1 cellular context compared by ENCODE assay signal in the genomic region with DNA sequence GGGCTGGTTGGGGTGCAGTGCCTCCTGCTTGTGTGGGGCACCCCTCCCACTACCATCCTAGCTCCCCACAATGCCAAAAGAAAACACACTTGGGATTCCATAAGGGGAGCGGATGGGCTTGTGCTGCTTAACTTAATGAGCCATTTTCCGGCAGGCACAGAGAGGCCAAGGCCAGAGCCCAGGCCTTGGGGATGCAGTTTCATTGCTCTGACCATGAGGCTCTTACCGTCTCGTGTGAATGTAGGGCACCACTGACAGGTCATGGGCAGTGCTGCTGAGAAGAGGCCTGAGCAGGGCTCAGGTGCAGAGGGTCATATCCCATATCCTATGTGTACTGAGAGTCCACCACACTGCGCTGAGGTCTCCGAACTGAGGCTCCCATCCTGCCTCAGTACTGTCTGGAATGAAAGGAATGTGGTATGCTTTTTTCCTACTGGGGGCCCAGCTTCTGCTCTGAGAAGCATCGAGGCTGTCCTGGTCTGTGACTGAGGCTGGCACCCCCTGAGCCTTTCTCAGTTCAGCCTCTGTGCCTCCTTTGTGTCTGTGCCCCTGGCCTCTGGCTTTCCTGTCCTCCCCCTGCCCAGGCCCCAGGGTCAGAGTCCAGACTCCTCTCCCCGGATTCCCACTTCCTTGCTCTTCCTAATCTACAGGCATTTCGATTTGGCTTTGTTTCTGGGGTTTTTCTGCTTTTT.
TF ChIP-seq lines count a peak whose summit lies in the region.

No MANE protein-coding gene starts in this region.

TF ChIP-seq in HepG2, 621 proteins besides CTCF, POLR2A, EP300 and RAD21 (continued from another document and continues in another):
- TF ChIP-seq ZNF468 (CRISPR knock-in tag; IDR thresholded peaks at IDR 0.05) (no peak), ERF (CRISPR knock-in tag; IDR thresholded peaks at IDR 0.05) (peak; percentile 76; the same call in 1 of the 2 replicates), SP140L (CRISPR knock-in tag; IDR thresholded peaks at IDR 0.05; ENCODE audit: borderline replicate concordance) (0 out of 2 replicates have a peak, but pooled peaks have one; percentile 70), ZNF460 (CRISPR knock-in tag; IDR thresholded peaks at IDR 0.05; ENCODE audit: borderline replicate concordance) (no peak), SNAI1 (CRISPR knock-in tag; IDR thresholded peaks at IDR 0.05; ENCODE audit: borderline replicate concordance) (peak; percentile 68; the same call in 1 of the 2 replicates), TP53 (CRISPR knock-in tag; conservative IDR thresholded peaks at IDR 0.05) (no peak), ZNF431 (CRISPR knock-in tag; IDR thresholded peaks at IDR 0.05; ENCODE audit: borderline replicate concordance, low read depth) (no peak), DMAP1 (CRISPR knock-in tag; IDR thresholded peaks at IDR 0.05) (peak; percentile 67; the same call in 1 of the 2 replicates), ZNF549 (CRISPR knock-in tag; IDR thresholded peaks at IDR 0.05) (no peak), RELA (CRISPR knock-in tag; IDR thresholded peaks at IDR 0.05) (no peak), HNRNPLL (IDR thresholded peaks at IDR 0.05; ENCODE audit: low read depth, low read length, poor library complexity, severe bottlenecking) (no peak), NFE2L2 (IDR thresholded peaks at IDR 0.05; ENCODE audit: low read length) (no peak), RXRB (CRISPR knock-in tag; IDR thresholded peaks at IDR 0.05; ENCODE audit: borderline replicate concordance) (0 out of 2 replicates have a peak, but pooled peaks have one; percentile 73), YEATS2 (CRISPR knock-in tag; IDR thresholded peaks at IDR 0.05; ENCODE audit: borderline replicate concordance) (no peak), ZNF343 (CRISPR knock-in tag; IDR thresholded peaks at IDR 0.05) (no peak), ZFP1 (CRISPR knock-in tag; IDR thresholded peaks at IDR 0.05) (peak; percentile 74; the same call in 1 of the 2 replicates), ZNF230 (CRISPR knock-in tag; IDR thresholded peaks at IDR 0.05) (peak; percentile 39; the same call in 1 of the 2 replicates), RFXANK (CRISPR knock-in tag; IDR thresholded peaks at IDR 0.05) (no peak), STAG1 (CRISPR knock-in tag; IDR thresholded peaks at IDR 0.05) (0 out of 2 replicates have a peak, but pooled peaks have one; percentile 13), BORCS8-MEF2B (CRISPR knock-in tag; IDR thresholded peaks at IDR 0.05) (no peak), HMGA1 (CRISPR knock-in tag; conservative IDR thresholded peaks at IDR 0.05) (no peak), ZMAT3 (CRISPR knock-in tag; conservative IDR thresholded peaks at IDR 0.05) (no peak), ZSCAN20 (CRISPR knock-in tag; IDR thresholded peaks at IDR 0.05; ENCODE audit: borderline replicate concordance) (no peak), KLF16 (CRISPR knock-in tag; IDR thresholded peaks at IDR 0.05) (0 out of 4 replicates have a peak, but pooled peaks of 1 of the 2 experiments have one; percentile 47), MLLT10 (CRISPR knock-in tag; IDR thresholded peaks at IDR 0.05) (no peak), TOPORS (CRISPR knock-in tag; IDR thresholded peaks at IDR 0.05) (no peak), ZNF329 (CRISPR knock-in tag; IDR thresholded peaks at IDR 0.05; ENCODE audit: low read depth) (no peak), ZNF83 (CRISPR knock-in tag; IDR thresholded peaks at IDR 0.05; ENCODE audit: borderline replicate concordance) (no peak; the same call in 1 of the 2 replicates), ZNF446 (CRISPR knock-in tag; IDR thresholded peaks at IDR 0.05) (no peak), HNF4A (CRISPR knock-in tag; IDR thresholded peaks at IDR 0.05) (peak; percentile 98), ZNF547 (CRISPR knock-in tag; IDR thresholded peaks at IDR 0.05) (no peak), XBP1 (CRISPR knock-in tag; IDR thresholded peaks at IDR 0.05) (no peak), ETV5 (CRISPR knock-in tag; IDR thresholded peaks at IDR 0.05; ENCODE audit: borderline replicate concordance) (peak; percentile 86; the same call in 1 of the 2 replicates), SKI (IDR thresholded peaks at IDR 0.05; ENCODE audit: partially characterized antibody) (peak; percentile 59), ZNF713 (CRISPR knock-in tag; IDR thresholded peaks at IDR 0.05) (no peak), KLF13 (CRISPR knock-in tag; IDR thresholded peaks at IDR 0.05) (no peak; the same call in 1 of the 2 replicates), POLR2G (IDR thresholded peaks at IDR 0.05; ENCODE audit: low read depth, low read length) (peak; percentile 69), ZBTB38 (CRISPR knock-in tag; IDR thresholded peaks at IDR 0.05) (no peak; the same call in 1 of the 2 replicates), KDM5B (CRISPR knock-in tag; IDR thresholded peaks at IDR 0.05; ENCODE audit: borderline replicate concordance) (peak; percentile 82; the same call in 1 of the 2 replicates), GABPB1 (CRISPR knock-in tag; IDR thresholded peaks at IDR 0.05) (peak; percentile 85), ZNF883 (CRISPR knock-in tag; IDR thresholded peaks at IDR 0.05; ENCODE audit: not compliant biosample characterization) (no peak), HOXA5 (CRISPR knock-in tag; IDR thresholded peaks at IDR 0.05) (0 out of 2 replicates have a peak, but pooled peaks have one; percentile 43), SP2 (CRISPR knock-in tag; IDR thresholded peaks at IDR 0.05) (no peak), YY1 (IDR thresholded peaks at IDR 0.05; ENCODE audit: insufficient read depth, insufficient replicate concordance, low read depth, low read length) (peak; percentile 44), KAT2B (IDR thresholded peaks at IDR 0.05; ENCODE audit: borderline replicate concordance, low read depth, low read length) (no peak), MBD4 (IDR thresholded peaks at IDR 0.05; ENCODE audit: borderline replicate concordance, low read length) (no peak), RBAK (CRISPR knock-in tag; IDR thresholded peaks at IDR 0.05) (no peak), BHLHE40 (IDR thresholded peaks at IDR 0.05; ENCODE audit: low read length) (0 out of 2 replicates have a peak, but pooled peaks have one; percentile 16)
- TF ChIP-seq, protein P1, sequence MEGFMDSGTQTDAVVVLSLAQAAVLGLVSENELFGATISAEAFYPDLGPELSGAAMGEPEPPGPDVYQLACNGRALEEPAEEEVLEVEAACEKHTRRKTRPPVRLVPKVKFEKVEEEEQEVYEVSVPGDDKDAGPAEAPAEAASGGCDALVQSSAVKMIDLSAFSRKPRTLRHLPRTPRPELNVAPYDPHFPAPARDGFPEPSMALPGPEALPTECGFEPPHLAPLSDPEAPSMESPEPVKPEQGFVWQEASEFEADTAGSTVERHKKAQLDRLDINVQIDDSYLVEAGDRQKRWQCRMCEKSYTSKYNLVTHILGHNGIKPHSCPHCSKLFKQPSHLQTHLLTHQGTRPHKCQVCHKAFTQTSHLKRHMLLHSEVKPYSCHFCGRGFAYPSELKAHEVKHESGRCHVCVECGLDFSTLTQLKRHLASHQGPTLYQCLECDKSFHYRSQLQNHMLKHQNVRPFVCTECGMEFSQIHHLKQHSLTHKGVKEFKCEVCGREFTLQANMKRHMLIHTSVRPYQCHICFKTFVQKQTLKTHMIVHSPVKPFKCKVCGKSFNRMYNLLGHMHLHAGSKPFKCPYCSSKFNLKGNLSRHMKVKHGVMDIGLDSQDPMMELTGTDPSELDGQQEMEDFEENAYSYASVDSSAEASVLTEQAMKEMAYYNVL (CRISPR knock-in tag; IDR thresholded peaks at IDR 0.05; ENCODE audit: borderline replicate concordance): peak; percentile 81
- TF ChIP-seq, protein P2, sequence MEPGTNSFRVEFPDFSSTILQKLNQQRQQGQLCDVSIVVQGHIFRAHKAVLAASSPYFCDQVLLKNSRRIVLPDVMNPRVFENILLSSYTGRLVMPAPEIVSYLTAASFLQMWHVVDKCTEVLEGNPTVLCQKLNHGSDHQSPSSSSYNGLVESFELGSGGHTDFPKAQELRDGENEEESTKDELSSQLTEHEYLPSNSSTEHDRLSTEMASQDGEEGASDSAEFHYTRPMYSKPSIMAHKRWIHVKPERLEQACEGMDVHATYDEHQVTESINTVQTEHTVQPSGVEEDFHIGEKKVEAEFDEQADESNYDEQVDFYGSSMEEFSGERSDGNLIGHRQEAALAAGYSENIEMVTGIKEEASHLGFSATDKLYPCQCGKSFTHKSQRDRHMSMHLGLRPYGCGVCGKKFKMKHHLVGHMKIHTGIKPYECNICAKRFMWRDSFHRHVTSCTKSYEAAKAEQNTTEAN (CRISPR knock-in tag; conservative IDR thresholded peaks at IDR 0.05): 0 out of 2 replicates have a peak, but pooled peaks have one; percentile 34
- TF ChIP-seq, protein P3, sequence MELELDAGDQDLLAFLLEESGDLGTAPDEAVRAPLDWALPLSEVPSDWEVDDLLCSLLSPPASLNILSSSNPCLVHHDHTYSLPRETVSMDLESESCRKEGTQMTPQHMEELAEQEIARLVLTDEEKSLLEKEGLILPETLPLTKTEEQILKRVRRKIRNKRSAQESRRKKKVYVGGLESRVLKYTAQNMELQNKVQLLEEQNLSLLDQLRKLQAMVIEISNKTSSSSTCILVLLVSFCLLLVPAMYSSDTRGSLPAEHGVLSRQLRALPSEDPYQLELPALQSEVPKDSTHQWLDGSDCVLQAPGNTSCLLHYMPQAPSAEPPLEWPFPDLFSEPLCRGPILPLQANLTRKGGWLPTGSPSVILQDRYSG (CRISPR knock-in tag; IDR thresholded peaks at IDR 0.05): no peak
- TF ChIP-seq, protein P4, sequence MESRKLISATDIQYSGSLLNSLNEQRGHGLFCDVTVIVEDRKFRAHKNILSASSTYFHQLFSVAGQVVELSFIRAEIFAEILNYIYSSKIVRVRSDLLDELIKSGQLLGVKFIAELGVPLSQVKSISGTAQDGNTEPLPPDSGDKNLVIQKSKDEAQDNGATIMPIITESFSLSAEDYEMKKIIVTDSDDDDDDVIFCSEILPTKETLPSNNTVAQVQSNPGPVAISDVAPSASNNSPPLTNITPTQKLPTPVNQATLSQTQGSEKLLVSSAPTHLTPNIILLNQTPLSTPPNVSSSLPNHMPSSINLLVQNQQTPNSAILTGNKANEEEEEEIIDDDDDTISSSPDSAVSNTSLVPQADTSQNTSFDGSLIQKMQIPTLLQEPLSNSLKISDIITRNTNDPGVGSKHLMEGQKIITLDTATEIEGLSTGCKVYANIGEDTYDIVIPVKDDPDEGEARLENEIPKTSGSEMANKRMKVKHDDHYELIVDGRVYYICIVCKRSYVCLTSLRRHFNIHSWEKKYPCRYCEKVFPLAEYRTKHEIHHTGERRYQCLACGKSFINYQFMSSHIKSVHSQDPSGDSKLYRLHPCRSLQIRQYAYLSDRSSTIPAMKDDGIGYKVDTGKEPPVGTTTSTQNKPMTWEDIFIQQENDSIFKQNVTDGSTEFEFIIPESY (CRISPR knock-in tag; IDR thresholded peaks at IDR 0.05): peak; percentile 27; the same call in 1 of the 2 replicates
- TF ChIP-seq, protein P5, sequence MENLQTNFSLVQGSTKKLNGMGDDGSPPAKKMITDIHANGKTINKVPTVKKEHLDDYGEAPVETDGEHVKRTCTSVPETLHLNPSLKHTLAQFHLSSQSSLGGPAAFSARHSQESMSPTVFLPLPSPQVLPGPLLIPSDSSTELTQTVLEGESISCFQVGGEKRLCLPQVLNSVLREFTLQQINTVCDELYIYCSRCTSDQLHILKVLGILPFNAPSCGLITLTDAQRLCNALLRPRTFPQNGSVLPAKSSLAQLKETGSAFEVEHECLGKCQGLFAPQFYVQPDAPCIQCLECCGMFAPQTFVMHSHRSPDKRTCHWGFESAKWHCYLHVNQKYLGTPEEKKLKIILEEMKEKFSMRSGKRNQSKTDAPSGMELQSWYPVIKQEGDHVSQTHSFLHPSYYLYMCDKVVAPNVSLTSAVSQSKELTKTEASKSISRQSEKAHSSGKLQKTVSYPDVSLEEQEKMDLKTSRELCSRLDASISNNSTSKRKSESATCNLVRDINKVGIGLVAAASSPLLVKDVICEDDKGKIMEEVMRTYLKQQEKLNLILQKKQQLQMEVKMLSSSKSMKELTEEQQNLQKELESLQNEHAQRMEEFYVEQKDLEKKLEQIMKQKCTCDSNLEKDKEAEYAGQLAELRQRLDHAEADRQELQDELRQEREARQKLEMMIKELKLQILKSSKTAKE (CRISPR knock-in tag; IDR thresholded peaks at IDR 0.05; ENCODE audit: borderline replicate concordance): no peak
- TF ChIP-seq, protein P6, sequence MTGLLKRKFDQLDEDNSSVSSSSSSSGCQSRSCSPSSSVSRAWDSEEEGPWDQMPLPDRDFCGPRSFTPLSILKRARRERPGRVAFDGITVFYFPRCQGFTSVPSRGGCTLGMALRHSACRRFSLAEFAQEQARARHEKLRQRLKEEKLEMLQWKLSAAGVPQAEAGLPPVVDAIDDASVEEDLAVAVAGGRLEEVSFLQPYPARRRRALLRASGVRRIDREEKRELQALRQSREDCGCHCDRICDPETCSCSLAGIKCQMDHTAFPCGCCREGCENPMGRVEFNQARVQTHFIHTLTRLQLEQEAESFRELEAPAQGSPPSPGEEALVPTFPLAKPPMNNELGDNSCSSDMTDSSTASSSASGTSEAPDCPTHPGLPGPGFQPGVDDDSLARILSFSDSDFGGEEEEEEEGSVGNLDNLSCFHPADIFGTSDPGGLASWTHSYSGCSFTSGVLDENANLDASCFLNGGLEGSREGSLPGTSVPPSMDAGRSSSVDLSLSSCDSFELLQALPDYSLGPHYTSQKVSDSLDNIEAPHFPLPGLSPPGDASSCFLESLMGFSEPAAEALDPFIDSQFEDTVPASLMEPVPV (CRISPR knock-in tag; IDR thresholded peaks at IDR 0.05): peak; percentile 22; the same call in 1 of the 2 replicates
- TF ChIP-seq, protein P7, sequence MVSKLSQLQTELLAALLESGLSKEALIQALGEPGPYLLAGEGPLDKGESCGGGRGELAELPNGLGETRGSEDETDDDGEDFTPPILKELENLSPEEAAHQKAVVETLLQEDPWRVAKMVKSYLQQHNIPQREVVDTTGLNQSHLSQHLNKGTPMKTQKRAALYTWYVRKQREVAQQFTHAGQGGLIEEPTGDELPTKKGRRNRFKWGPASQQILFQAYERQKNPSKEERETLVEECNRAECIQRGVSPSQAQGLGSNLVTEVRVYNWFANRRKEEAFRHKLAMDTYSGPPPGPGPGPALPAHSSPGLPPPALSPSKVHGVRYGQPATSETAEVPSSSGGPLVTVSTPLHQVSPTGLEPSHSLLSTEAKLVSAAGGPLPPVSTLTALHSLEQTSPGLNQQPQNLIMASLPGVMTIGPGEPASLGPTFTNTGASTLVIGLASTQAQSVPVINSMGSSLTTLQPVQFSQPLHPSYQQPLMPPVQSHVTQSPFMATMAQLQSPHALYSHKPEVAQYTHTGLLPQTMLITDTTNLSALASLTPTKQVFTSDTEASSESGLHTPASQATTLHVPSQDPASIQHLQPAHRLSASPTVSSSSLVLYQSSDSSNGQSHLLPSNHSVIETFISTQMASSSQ (IDR thresholded peaks at IDR 0.05; ENCODE audit: low read depth): no peak
- TF ChIP-seq, protein P7 (CRISPR knock-in tag; IDR thresholded peaks at IDR 0.05; ENCODE audit: borderline replicate concordance): peak; percentile 53; the same call in 1 of the 2 replicates
